ENCODE assay signal across 21 cellular contexts in the genomic region with DNA sequence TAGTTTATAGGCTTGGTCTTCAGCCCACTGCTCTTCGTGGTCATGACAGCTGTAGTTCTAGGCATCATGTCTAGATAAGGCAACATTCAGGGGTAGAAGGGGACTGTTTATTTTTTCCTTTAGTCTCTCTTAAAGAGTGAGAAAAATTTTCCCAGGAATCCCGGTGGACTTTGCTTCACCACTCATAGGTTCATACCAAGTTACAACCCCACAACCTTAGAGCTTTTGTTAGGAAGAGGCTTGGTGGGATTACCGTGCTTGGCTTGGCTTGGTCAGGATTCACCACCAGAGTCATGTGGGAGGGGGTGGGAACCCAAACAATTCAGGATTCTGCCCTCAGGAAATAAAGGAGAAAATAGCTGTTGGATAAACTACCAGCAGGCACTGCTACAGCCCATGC.
"Had no signal": no experiment of that assay in that cellular context is flagged by ENCODE, and none has a peak within 500 bp of the region (broad histone marks: within the 10 kb centered on the region; RNA-seq: fewer than 3 reads in every experiment).

No MANE protein-coding gene starts in this region.

- H3K4me3 Mint-ChIP-seq: activated B cell treated with CpG ODN at 0.5 μM for 24 hours; activated CD8-positive, alpha-beta T cell treated with anti-CD3 and anti-CD28 coated beads for 36 hours; activated naive CD4-positive, alpha-beta T cell treated with anti-CD3 and anti-CD28 coated beads, Interleukin-2, amount 50 U/mL, for 24 hours; activated T-cell treated with anti-CD3 and anti-CD28 coated beads, Interleukin-2, amount 50 U/mL, for 4 hours; activated T-helper 17 cell treated with anti-CD3 and anti-CD28 coated beads, Interleukin-2, amount 50 U/mL, for 72 hours; central memory CD8-positive, alpha-beta T cell; naive B cell; T-helper 2 cell treated with Interferon-gamma antibody and Interleukin-4, amounts not matched to agents 5 μg/mL and 100 μg/mL, for 36 hours had no signal

- H3K4me1 ChIP-seq: left lung had no signal

- H3K9me3 Mint-ChIP-seq: activated B cell treated with CpG ODN at 0.5 μM for 24 hours; activated CD8-positive, alpha-beta T cell treated with anti-CD3 and anti-CD28 coated beads for 36 hours; activated naive CD4-positive, alpha-beta T cell treated with anti-CD3 and anti-CD28 coated beads, Interleukin-2, amount 50 U/mL, for 24 hours; activated T-cell treated with anti-CD3 and anti-CD28 coated beads, Interleukin-2, amount 50 U/mL, for 4 hours; activated T-helper 17 cell treated with anti-CD3 and anti-CD28 coated beads, Interleukin-2, amount 50 U/mL, for 72 hours; central memory CD8-positive, alpha-beta T cell had no signal

- H3K9me3 ChIP-seq: esophagus muscularis mucosa, left lung, mucosa of descending colon, thoracic aorta had no signal

- H3K27me3 ChIP-seq: esophagus muscularis mucosa, left lung had no signal

- ATAC-seq: activated CD8-positive, alpha-beta T cell treated with anti-CD3 and anti-CD28 coated beads for 36 hours; activated T-cell treated with anti-CD3 and anti-CD28 coated beads, Interleukin-2, amount 50 U/mL, for 4 hours; activated T-helper 17 cell treated with anti-CD3 and anti-CD28 coated beads, Interleukin-2, amount 50 U/mL, for 72 hours; left lung; mucosa of descending colon; right cardiac atrium; stimulated activated naive CD8-positive, alpha-beta T cell treated with anti-CD3 and anti-CD28 coated beads, Interleukin-15, Interleukin-2, amounts not matched to agents 100 U/mL and 50 U/mL, for 24 hours had no signal

- H3K4me3 ChIP-seq: esophagus muscularis mucosa, left lung, lung, mucosa of descending colon, thoracic aorta had no signal

- H3K27ac ChIP-seq: esophagus muscularis mucosa, left lung, thoracic aorta had no signal

- DNase-seq: activated B cell treated with CpG ODN at 0.5 μM for 24 hours; activated CD4-positive, alpha-beta T cell treated with anti-CD3 and anti-CD28 coated beads, Interleukin-2, amount 50 U/mL, for 1 hour; activated CD8-positive, alpha-beta T cell treated with anti-CD3 and anti-CD28 coated beads for 36 hours; activated T-cell treated with anti-CD3 and anti-CD28 coated beads, Interleukin-2, amount 50 U/mL, for 4 hours; anterior cingulate cortex; dermis blood vessel endothelial cell; effector CD4-positive, alpha-beta T cell; left lung; mucosa of descending colon; naive B cell; occipital lobe; right cardiac atrium; stimulated activated CD4-positive, alpha-beta T cell treated with anti-CD3 and anti-CD28 coated beads, Interleukin-2, amount 100 ng/mL, for 48 hours; stimulated activated naive CD8-positive, alpha-beta T cell treated with anti-CD3 and anti-CD28 coated beads, Interleukin-15, Interleukin-2, amounts not matched to agents 100 U/mL and 50 U/mL, for 24 hours had no signal

- H3K4me1 Mint-ChIP-seq: activated B cell treated with CpG ODN at 0.5 μM for 24 hours; activated naive CD4-positive, alpha-beta T cell treated with anti-CD3 and anti-CD28 coated beads, Interleukin-2, amount 50 U/mL, for 24 hours; activated T-helper 17 cell treated with anti-CD3 and anti-CD28 coated beads, Interleukin-2, amount 50 U/mL, for 72 hours; central memory CD8-positive, alpha-beta T cell; naive B cell had no signal

- H3K27ac Mint-ChIP-seq: activated B cell treated with CpG ODN at 0.5 μM for 24 hours; activated CD8-positive, alpha-beta T cell treated with anti-CD3 and anti-CD28 coated beads for 36 hours; activated naive CD4-positive, alpha-beta T cell treated with anti-CD3 and anti-CD28 coated beads, Interleukin-2, amount 50 U/mL, for 24 hours; activated T-helper 17 cell treated with anti-CD3 and anti-CD28 coated beads, Interleukin-2, amount 50 U/mL, for 72 hours; T-helper 2 cell treated with Interferon-gamma antibody and Interleukin-4, amounts not matched to agents 5 μg/mL and 100 μg/mL, for 36 hours had no signal

- H3K27me3 Mint-ChIP-seq: activated B cell treated with CpG ODN at 0.5 μM for 24 hours; activated CD8-positive, alpha-beta T cell treated with anti-CD3 and anti-CD28 coated beads for 36 hours; activated naive CD4-positive, alpha-beta T cell treated with anti-CD3 and anti-CD28 coated beads, Interleukin-2, amount 50 U/mL, for 24 hours; activated T-helper 17 cell treated with anti-CD3 and anti-CD28 coated beads, Interleukin-2, amount 50 U/mL, for 72 hours; central memory CD8-positive, alpha-beta T cell; naive B cell had no signal
